8 cellular contexts compared by ENCODE assay signal in the genomic region with DNA sequence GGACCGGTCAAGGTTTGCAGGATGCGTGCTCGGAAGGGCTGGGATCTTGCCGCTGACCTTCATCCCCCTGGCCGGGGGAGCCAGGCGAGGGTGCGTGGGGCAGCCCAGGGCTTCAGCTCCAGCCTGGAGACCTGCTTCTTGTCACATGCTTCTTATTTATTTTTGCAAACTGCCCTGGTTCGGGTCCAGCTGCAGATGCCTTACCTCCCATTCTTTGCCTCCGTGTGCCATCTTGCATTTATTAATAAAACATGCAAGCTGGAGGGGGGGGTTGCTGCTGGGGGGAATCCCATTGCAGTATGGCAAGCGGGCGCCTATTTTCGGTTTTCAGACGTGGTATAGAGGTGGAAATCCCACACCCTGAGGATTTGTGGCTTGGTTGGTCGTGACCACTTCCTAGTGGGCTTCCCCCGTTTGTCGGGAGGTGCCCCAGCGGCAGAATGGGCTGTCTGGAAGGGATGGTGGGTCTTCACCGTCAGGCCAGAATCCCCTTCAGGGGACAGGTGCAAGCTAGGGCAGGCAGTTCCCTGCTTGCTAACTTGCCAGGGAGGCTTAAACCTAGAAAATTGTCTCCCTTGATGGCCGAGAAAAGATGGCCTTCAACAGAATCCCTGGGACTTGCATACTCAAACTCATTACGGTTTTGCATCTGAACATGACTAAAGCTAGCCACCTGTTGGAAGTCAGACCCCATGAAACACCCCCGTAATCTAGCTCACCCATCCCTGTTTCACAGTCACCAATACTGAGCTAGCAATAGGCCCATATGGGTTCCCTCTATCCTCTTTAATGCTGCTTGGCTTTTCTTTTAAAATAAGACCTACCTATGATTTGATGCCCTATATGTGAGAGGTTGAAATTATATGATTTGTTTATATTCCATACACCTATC.
DNase-seq lines count a peak whose midpoint lies in the region; ATAC-seq lines count a peak whose summit lies in the region.

No MANE protein-coding gene starts in this region.

- peak in 3 of 5 experiments; percentile 1 to 37 (median 34) for DNase-seq in T-helper 2 cell
- peak; percentile 23 to 29 (median 24) for DNase-seq in effector memory CD8-positive, alpha-beta T cell
- DNase-seq in GF-D8 (lab: John Stamatoyannopoulos, UW), result no peak
- no peak for DNase-seq in HUDEP-2 (lab: John Stamatoyannopoulos, UW; ENCODE audit: unreplicated experiment in 76 of 76)

- no peak overlapping the region for H3K27ac Mint-ChIP-seq in effector memory CD8-positive, alpha-beta T cell

- H3K36me3 Mint-ChIP-seq in effector memory CD8-positive, alpha-beta T cell (ENCODE audit: insufficient read depth), result no peaks in the 10 kb centered on the region

- peak overlapping the region; percentile 74 for H3K4me3 ChIP-seq in neuron (ENCODE audit: low read length)

- H3K4me3 Mint-ChIP-seq in effector memory CD8-positive, alpha-beta T cell, result peak overlapping the region; percentile 79 to 81

- peaks cover 15 to 18% of the 10 kb centered on the region in 2 donors for H3K4me1 Mint-ChIP-seq in effector memory CD8-positive, alpha-beta T cell (ENCODE audit: low read depth in 2 of 2)

- peaks cover 11% of the 10 kb centered on the region for H3K4me1 ChIP-seq in neuron (ENCODE audit: insufficient read depth, low read length)

- ATAC-seq in GM21717 (IDR thresholded peaks at IDR 0.05; ENCODE audit: unreplicated experiment) (peak; percentile 30), GM18517 (IDR thresholded peaks at IDR 0.05; ENCODE audit: unreplicated experiment) (no peak), HG03442 (IDR thresholded peaks at IDR 0.05; ENCODE audit: unreplicated experiment) (no peak)
- ATAC-seq in effector memory CD8-positive, alpha-beta T cell (replicated peaks), result peak; percentile 75

- H3K9me3 Mint-ChIP-seq in effector memory CD8-positive, alpha-beta T cell, result no peaks in the 10 kb centered on the region

- H3K27me3 ChIP-seq in neuron (ENCODE audit: insufficient read depth, low read length), result peaks cover 49% of the 10 kb centered on the region

- H2AFZ ChIP-seq in neuron (ENCODE audit: low read depth, low read length), result peak overlapping the region; percentile 92

- no peaks in the 10 kb centered on the region for H3K9me3 ChIP-seq in neuron (ENCODE audit: low read length)

- H3K36me3 ChIP-seq in neuron (ENCODE audit: insufficient read depth, low read length), result no peaks in the 10 kb centered on the region

- peaks cover 57 to 82% of the 10 kb centered on the region in 2 donors for H3K27me3 Mint-ChIP-seq in effector memory CD8-positive, alpha-beta T cell

Comparison
In these comparisons a context has a peak if more than half of its experiments do, and no peak if none do; other contexts are left out.
1. ATAC-seq: peak in GM21717 (single experiment) and effector memory CD8-positive, alpha-beta T cell (single experiment); none in GM18517 (single experiment) and HG03442 (single experiment).
2. DNase-seq: peak in T-helper 2 cell (3 of 5) and effector memory CD8-positive, alpha-beta T cell (3 of 3); none in GF-D8 (single experiment) and HUDEP-2 (0 of 76).